In genomic region chr9:130659699-130660248, GRCh38 we compare ENCODE assay signal across 16 cellular contexts. TPM values are rescaled to one million over a fixed set of nuclear protein-coding genes. Genes with fewer than 3 reads are reported as not detected.
DNase-seq lines count a peak whose midpoint lies in the region; ATAC-seq and TF ChIP-seq lines count a peak whose summit lies in the region.
"Had no signal": no experiment of that assay in that cellular context is flagged by ENCODE, and none has a peak within 500 bp of the region (broad histone marks: within the 10 kb centered on the region; RNA-seq: fewer than 3 reads in every experiment).

No MANE protein-coding gene starts in this region.

- DNase-seq in DMS79 treated with DMSO at 0.1 percent for 48 hours (lab: John Stamatoyannopoulos, UW) (peak; percentile 22), DMS79 (lab: John Stamatoyannopoulos, UW) (no peak), GM23338 (ENCODE audit: low spot score) (peak; percentile 87), ascending aorta (ENCODE audit: low spot score in 2 of 2) (no peak), neural crest cell (ENCODE audit: low read depth, low spot score) (no peak), AG08396 (ENCODE audit: low spot score) (no peak)
- DNase-seq: foreskin fibroblast, GM23248, NCI-H1694 treated with DMSO at 0.1 percent for 48 hours had no signal

- peak overlapping the region; percentile 90 for H3K4me2 ChIP-seq in GM23338

- peak overlapping the region; percentile 67 for H3K4me3 ChIP-seq in GM23338
- H3K4me3 ChIP-seq in ascending aorta, result peak overlapping the region; percentile 46 to 55
- H3K4me3 ChIP-seq: lung had no signal

- no peaks in the 10 kb centered on the region for H3K9me2 ChIP-seq in GM23338 (ENCODE audit: insufficient read depth)

- H2AFZ ChIP-seq in GM23338, result peak overlapping the region; percentile 96

- 0 out of 2 replicates have a peak, but pooled peaks cover 3% of the 10 kb centered on the region for H3F3A ChIP-seq in GM23338 (replicated peaks; ENCODE audit: low read depth)

- H4K20me1 ChIP-seq in GM23338 (replicated peaks; ENCODE audit: insufficient read depth), result no peaks in the 10 kb centered on the region

- H3K9me3 Mint-ChIP-seq in GM23338 (peaks cover 12% of the 10 kb centered on the region), neural crest cell (no peaks in the 10 kb centered on the region)

- H3K27me3 Mint-ChIP-seq in GM23338 (ENCODE audit: insufficient read depth, low read depth, poor library complexity) (peaks cover 94% of the 10 kb centered on the region), neural crest cell (ENCODE audit: low read depth) (peaks cover 93% of the 10 kb centered on the region)

- H3K27me3 ChIP-seq in GM23338 (ENCODE audit: insufficient read depth), result peaks cover 100% of the 10 kb centered on the region
- H3K27me3 ChIP-seq in ascending aorta, result peaks cover 39% of the 10 kb centered on the region

- no peak for TF ChIP-seq CTCF in GM23338 (conservative IDR thresholded peaks at IDR 0.05; ENCODE audit: low read depth in 2 of 2)
- no peak for TF ChIP-seq CTCF in ascending aorta (IDR thresholded peaks at IDR 0.05)
- TF ChIP-seq CTCF in neural crest cell (conservative IDR thresholded peaks at IDR 0.05), result no peak

- H3K27ac ChIP-seq in GM23338 (ENCODE audit: low read depth), result no peak overlapping the region
- no peak overlapping the region for H3K27ac ChIP-seq in ascending aorta
- H3K27ac ChIP-seq: GM23248, prostate gland had no signal

- intact Hi-C loops in ascending aorta (cut with DNase I), result no loop called here

- peaks cover 15% of the 10 kb centered on the region for H3K4me1 ChIP-seq in GM23338 (ENCODE audit: insufficient read depth)
- H3K4me1 ChIP-seq in ascending aorta, result peaks cover 3 to 38% of the 10 kb centered on the region in 2 donors
- H3K4me1 ChIP-seq: prostate gland had no signal

- no peaks in the 10 kb centered on the region for H3K79me2 ChIP-seq in GM23338 (replicated peaks; ENCODE audit: insufficient read depth)

- peak; percentile 15 for ATAC-seq in GM23338
- ATAC-seq in HG03025 (IDR thresholded peaks at IDR 0.05; ENCODE audit: low FRiP score, unreplicated experiment), result no peak
- ATAC-seq in HG03045 (IDR thresholded peaks at IDR 0.05; ENCODE audit: unreplicated experiment), result no peak

- peaks cover 6% of the 10 kb centered on the region; the same call in 1 of the 3 replicates for H3K36me3 Mint-ChIP-seq in GM23338 (ENCODE audit: low read depth)
- H3K36me3 Mint-ChIP-seq in neural crest cell (ENCODE audit: low read depth), result peaks cover 3% of the 10 kb centered on the region

- peak overlapping the region; percentile 63 for H3K4me3 Mint-ChIP-seq in GM23338
- peak overlapping the region; percentile 67 for H3K4me3 Mint-ChIP-seq in neural crest cell

- H3K27ac Mint-ChIP-seq in GM23338 (no peak overlapping the region), neural crest cell (ENCODE audit: unreplicated experiment) (no peak overlapping the region)

- no peaks in the 10 kb centered on the region for H3K9me3 ChIP-seq in ascending aorta
- H3K9me3 ChIP-seq: prostate gland had no signal

- H3K36me3 ChIP-seq in GM23338 (ENCODE audit: insufficient read depth), result no peaks in the 10 kb centered on the region
- H3K36me3 ChIP-seq in ascending aorta, result no peaks in the 10 kb centered on the region
- H3K36me3 ChIP-seq: prostate gland had no signal

- H3K4me1 Mint-ChIP-seq in GM23338 (peaks cover 9% of the 10 kb centered on the region; the same call in 1 of the 3 replicates), neural crest cell (peaks cover 14% of the 10 kb centered on the region)

TF ChIP-seq in GM23338, 12 proteins besides CTCF, POLR2A, EP300 and RAD21 (continues in another document):
- TF ChIP-seq ETS1 (IDR thresholded peaks at IDR 0.05) (no peak), ZNF331 (CRISPR knock-in tag; IDR thresholded peaks at IDR 0.05; ENCODE audit: low read depth) (no peak), ZNF462 (CRISPR knock-in tag; IDR thresholded peaks at IDR 0.05) (no peak), EZH2 (IDR thresholded peaks at IDR 0.05; ENCODE audit: low read depth, unreplicated experiment) (peak; percentile 98), ZNF114 (CRISPR knock-in tag; IDR thresholded peaks at IDR 0.05) (no peak), STAT1 (IDR thresholded peaks at IDR 0.05; ENCODE audit: unreplicated experiment) (no peak), CREB1 (CRISPR knock-in tag; IDR thresholded peaks at IDR 0.05; ENCODE audit: low read depth) (no peak), JUNB (IDR thresholded peaks at IDR 0.05; ENCODE audit: unreplicated experiment) (no peak), POLR2AphosphoS5 (IDR thresholded peaks at IDR 0.05; ENCODE audit: low read depth) (no peak), NANOG (IDR thresholded peaks at IDR 0.05; ENCODE audit: borderline replicate concordance) (no peak)

RNA-seq across cellular contexts. Expression of gene PRDM12, which starts 4.6 kb away (rescaled TPM):
- 0.78 TPM in 1 of 2 replicates, not detected in the other for total RNA-seq in GM23338 (2014; rRNA removed; shearing (Covaris generic))
- 0.11 and 0.14 TPM in 2 replicates for polyA plus RNA-seq in GM23338 (2016; fragmentation: Nextera tagmentation; extraction: Ambion mirVana)
- not detected for total RNA-seq in ascending aorta
- 2.2 and 2.5 TPM in 2 replicates for total RNA-seq in neural crest cell
- total RNA-seq: A172; GM23248; prostate gland; T-helper 1 cell treated with Interleukin-12 subunit alpha and Interleukin-12 subunit beta and Interleukin-4 antibody, amounts not matched to agents 30 ng/mL and 1 ng/mL, for 36 hours; temporal lobe had no signal
- polyA plus RNA-seq: GM23248 had no signal

RNA-seq across cellular contexts. Expression of gene EXOSC2, which starts 33.8 kb away (rescaled TPM):
- total RNA-seq in GM23338 (2014; rRNA removed; shearing (Covaris generic)), result 77.7 and 80.3 TPM in 2 replicates
- 35.1 and 37.6 TPM in 2 replicates for polyA plus RNA-seq in GM23338 (2016; fragmentation: Nextera tagmentation; extraction: Ambion mirVana)
- 20.6 TPM for total RNA-seq in ascending aorta
- 98.8 and 103 TPM in 2 replicates for total RNA-seq in neural crest cell

Comparison
In these comparisons a context has a peak if more than half of its experiments do, and no peak if none do; other contexts are left out.
1. DNase-seq: peak in DMS79 treated with DMSO at 0.1 percent for 48 hours (single experiment) and GM23338 (single experiment); none in DMS79 (single experiment), ascending aorta (0 of 2), neural crest cell (single experiment) and AG08396 (single experiment).